1 cellular context compared by ENCODE assay signal in the genomic region with DNA sequence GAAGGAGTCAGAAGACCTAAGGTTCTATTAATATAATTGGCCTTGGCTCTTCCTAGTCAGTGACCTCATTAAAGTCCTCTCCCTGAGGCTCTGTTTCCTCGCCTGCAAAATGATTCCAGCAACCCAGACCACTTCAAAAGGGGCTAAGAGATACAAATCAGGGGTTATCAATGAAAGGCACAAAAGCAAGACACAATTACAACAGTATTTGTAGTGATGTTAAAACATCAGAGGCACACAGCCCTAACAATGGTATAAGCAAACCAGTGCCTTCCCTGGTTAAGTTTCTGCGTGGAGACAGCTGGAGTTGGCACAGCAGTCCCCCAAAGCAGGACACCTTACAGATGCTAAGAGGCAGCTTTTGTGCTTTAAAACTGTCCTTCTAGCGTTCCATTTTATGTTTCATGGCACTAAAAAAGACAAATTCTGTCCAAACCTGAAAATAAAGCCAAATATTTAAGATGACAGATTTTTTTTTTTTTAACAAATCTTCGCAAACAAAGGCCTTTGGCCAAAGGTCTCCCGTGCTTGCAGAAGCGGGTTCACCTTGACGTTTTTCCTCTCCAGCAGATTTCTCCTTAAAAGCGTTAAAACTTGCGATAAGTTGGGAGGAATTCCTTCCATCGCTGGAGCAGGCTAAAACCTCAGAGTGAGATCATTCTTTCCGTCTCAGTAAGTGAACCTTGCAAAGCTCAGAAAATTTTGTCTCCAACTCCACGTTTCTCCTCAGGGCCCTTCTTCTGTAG.
TF ChIP-seq lines count a peak whose summit lies in the region.

No MANE protein-coding gene starts in this region.

TF ChIP-seq in A549, 52 proteins besides CTCF, POLR2A, EP300 and RAD21 (continued from another document):
- TF ChIP-seq, protein P1, sequence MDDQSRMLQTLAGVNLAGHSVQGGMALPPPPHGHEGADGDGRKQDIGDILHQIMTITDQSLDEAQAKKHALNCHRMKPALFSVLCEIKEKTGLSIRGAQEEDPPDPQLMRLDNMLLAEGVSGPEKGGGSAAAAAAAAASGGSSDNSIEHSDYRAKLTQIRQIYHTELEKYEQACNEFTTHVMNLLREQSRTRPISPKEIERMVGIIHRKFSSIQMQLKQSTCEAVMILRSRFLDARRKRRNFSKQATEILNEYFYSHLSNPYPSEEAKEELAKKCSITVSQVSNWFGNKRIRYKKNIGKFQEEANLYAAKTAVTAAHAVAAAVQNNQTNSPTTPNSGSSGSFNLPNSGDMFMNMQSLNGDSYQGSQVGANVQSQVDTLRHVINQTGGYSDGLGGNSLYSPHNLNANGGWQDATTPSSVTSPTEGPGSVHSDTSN (IDR thresholded peaks at IDR 0.05): no peak
